ENCODE assay signal across 14 cellular contexts in the genomic region with DNA sequence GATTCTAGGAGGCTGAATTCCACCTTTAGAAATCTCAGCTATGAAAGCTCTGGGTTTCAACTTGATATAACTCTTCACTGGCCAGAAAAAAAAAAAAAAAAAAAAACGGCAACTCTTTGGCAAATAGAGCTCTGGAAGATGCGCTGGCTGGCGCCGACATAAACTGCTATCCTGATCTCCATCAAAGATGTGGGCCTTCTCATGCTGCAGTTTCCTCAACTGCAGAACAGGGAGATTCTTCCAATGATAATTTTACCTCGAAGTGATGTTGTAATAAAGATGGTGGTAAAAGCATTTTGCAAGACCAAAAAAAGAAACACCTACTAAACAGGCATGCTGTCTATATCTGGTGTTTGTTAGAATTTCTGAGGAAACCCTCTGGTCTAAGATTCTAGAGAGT. TPM values are rescaled to one million over a fixed set of nuclear protein-coding genes. Genes with fewer than 3 reads are reported as not detected.
DNase-seq lines count a peak whose midpoint lies in the region; ATAC-seq and TF ChIP-seq lines count a peak whose summit lies in the region.
"Had no signal": no experiment of that assay in that cellular context is flagged by ENCODE, and none has a peak within 500 bp of the region (broad histone marks: within the 10 kb centered on the region; RNA-seq: fewer than 3 reads in every experiment).

No MANE protein-coding gene starts in this region.

- no peak overlapping the region for H2AFZ ChIP-seq in OCI-LY1 (ENCODE audit: low read length)
- H2AFZ ChIP-seq: parathyroid adenoma had no signal

- no peak for DNase-seq in activated T-cell treated with anti-CD3 and anti-CD28 coated beads, Interleukin-2, amount 50 U/mL, for 72 hours
- DNase-seq in activated T-cell treated with anti-CD3 and anti-CD28 coated beads, Interleukin-2, amount 50 U/mL, for 1 hour: no peak
- DNase-seq in brain microvascular endothelial cell: no peak
- no peak for DNase-seq in spleen
- DNase-seq in NOMO-1 treated with DMSO at 0.1 percent for 48 hours (lab: John Stamatoyannopoulos, UW; ENCODE audit: unreplicated experiment): no peak
- DNase-seq in NCI-H1105 (lab: John Stamatoyannopoulos, UW): no peak
- no peak for DNase-seq in NCI-H2171 (lab: John Stamatoyannopoulos, UW)
- DNase-seq: NCI-H1436; NCI-H524; stimulated activated CD4-positive, alpha-beta T cell treated with anti-CD3 and anti-CD28 coated beads, Interleukin-12 subunit alpha, Interleukin-12 subunit beta, amount 100 ng/mL, for 4 hours; T-helper 9 cell; thyroid gland had no signal

- H3K27me3 Mint-ChIP-seq in activated T-cell treated with anti-CD3 and anti-CD28 coated beads, Interleukin-2, amount 50 U/mL, for 72 hours (ENCODE audit: low read depth): no peaks in the 10 kb centered on the region

- peaks cover 0 to 7% of the 10 kb centered on the region in 2 donors for H3K36me3 Mint-ChIP-seq in activated T-cell treated with anti-CD3 and anti-CD28 coated beads, Interleukin-2, amount 50 U/mL, for 72 hours (ENCODE audit: insufficient read depth in 2 of 2)

- H3K4me1 Mint-ChIP-seq in activated T-cell treated with anti-CD3 and anti-CD28 coated beads, Interleukin-2, amount 50 U/mL, for 72 hours (ENCODE audit: low read depth): peaks cover 100% of the 10 kb centered on the region

- H3K79me2 ChIP-seq in OCI-LY1 (ENCODE audit: insufficient read depth, low read length): peaks cover 72% of the 10 kb centered on the region
- H3K79me2 ChIP-seq: parathyroid adenoma had no signal

- no peak for ATAC-seq in activated T-cell treated with anti-CD3 and anti-CD28 coated beads, Interleukin-2, amount 50 U/mL, for 72 hours (replicated peaks in 1 of 2)

- in situ Hi-C loops in brain microvascular endothelial cell (cut with HindIII; ENCODE audit: low pct_ligation_motif_present, low sequenced_read_pairs): no loop called here

- H3K27ac ChIP-seq in OCI-LY1 (ENCODE audit: low read depth, low read length, poor library complexity, severe bottlenecking): peak overlapping the region; percentile 99
- peak overlapping the region; percentile 86 for H3K27ac ChIP-seq in brain microvascular endothelial cell
- peak overlapping the region in 7 of 8 donors; percentile 85 to 100 (median 91) for H3K27ac ChIP-seq in spleen
- H3K27ac ChIP-seq: parathyroid adenoma, thyroid gland had no signal

- H3K9me3 Mint-ChIP-seq in activated T-cell treated with anti-CD3 and anti-CD28 coated beads, Interleukin-2, amount 50 U/mL, for 72 hours: peaks cover 3 to 7% of the 10 kb centered on the region in 2 donors

- no peaks in the 10 kb centered on the region for H3K9me2 ChIP-seq in OCI-LY1 (ENCODE audit: low read depth, low read length)

- intact Hi-C loops in spleen (cut with DNase I; ENCODE audit: low total_unique reads): no loop called here

- WGBS in spleen, 5 donors: 50 to 64% (median 52%) methylated on average over 5 of the region's 5 CpGs

- no peaks in the 10 kb centered on the region for H4K20me1 ChIP-seq in OCI-LY1 (ENCODE audit: insufficient read depth, low read length)

- no peak for TF ChIP-seq POLR2A in spleen (IDR thresholded peaks at IDR 0.05)

- H3K4me3 ChIP-seq in OCI-LY1 (ENCODE audit: low read depth, low read length, poor library complexity, severe bottlenecking) (no peak overlapping the region), brain microvascular endothelial cell (ENCODE audit: low read depth, low read length) (no peak overlapping the region), spleen (no peak overlapping the region)
- H3K4me3 ChIP-seq: thyroid gland had no signal

- no peak overlapping the region for H3K9ac ChIP-seq in OCI-LY1 (ENCODE audit: low read length)
- H3K9ac ChIP-seq: parathyroid adenoma had no signal

- no peak overlapping the region for H3K4me2 ChIP-seq in OCI-LY1 (ENCODE audit: low read length)

- H3F3A ChIP-seq in OCI-LY1 (ENCODE audit: insufficient read depth, low read length): no peaks in the 10 kb centered on the region

- H3K27me3 ChIP-seq in OCI-LY1 (ENCODE audit: insufficient read depth, low read length) (no peaks in the 10 kb centered on the region), brain microvascular endothelial cell (replicated peaks) (no peaks in the 10 kb centered on the region), spleen (replicated peaks in 1 of 7) (no peaks in the 10 kb centered on the region)
- H3K27me3 ChIP-seq: thyroid gland had no signal

- TF ChIP-seq CTCF in OCI-LY1 (IDR thresholded peaks at IDR 0.05; ENCODE audit: low read length): no peak
- TF ChIP-seq CTCF in brain microvascular endothelial cell (IDR thresholded peaks at IDR 0.05; ENCODE audit: low read depth, low read length, missing control alignments): no peak
- no peak for TF ChIP-seq CTCF in spleen (IDR thresholded peaks at IDR 0.05 in 8 of 11, conservative IDR thresholded peaks at IDR 0.05 in 3 of 11)

- H3K4me3 Mint-ChIP-seq in activated T-cell treated with anti-CD3 and anti-CD28 coated beads, Interleukin-2, amount 50 U/mL, for 72 hours: peak overlapping the region; percentile 16 to 79

- peaks cover 30% of the 10 kb centered on the region; the same call in 1 of the 2 replicates for H3K36me3 ChIP-seq in OCI-LY1 (ENCODE audit: insufficient read depth, low read length)
- H3K36me3 ChIP-seq in brain microvascular endothelial cell (replicated peaks): no peaks in the 10 kb centered on the region
- H3K36me3 ChIP-seq in spleen: peaks cover 0 to 37% (median 0%) of the 10 kb centered on the region in 6 donors
- H3K36me3 ChIP-seq: thyroid gland had no signal

- H3K27ac Mint-ChIP-seq in activated T-cell treated with anti-CD3 and anti-CD28 coated beads, Interleukin-2, amount 50 U/mL, for 72 hours: peak overlapping the region; percentile 94

- no peaks in the 10 kb centered on the region for H3K9me3 ChIP-seq in OCI-LY1 (ENCODE audit: low read length)
- no peaks in the 10 kb centered on the region for H3K9me3 ChIP-seq in spleen
- H3K9me3 ChIP-seq: thyroid gland had no signal

- H3K4me1 ChIP-seq in OCI-LY1 (ENCODE audit: insufficient read depth, low read length, severe bottlenecking): peaks cover 74% of the 10 kb centered on the region
- H3K4me1 ChIP-seq in spleen: peaks cover 83 to 100% (median 99%) of the 10 kb centered on the region in 6 donors
- H3K4me1 ChIP-seq: parathyroid adenoma had no signal

RNA-seq across cellular contexts. Expression of a gene that starts 20.2 kb away (rescaled TPM):
- 10 to 100 TPM; 48.6 to 58.5 TPM for total RNA-seq in activated T-cell treated with anti-CD3 and anti-CD28 coated beads, Interleukin-2, amount 50 U/mL, for 72 hours
- 100 to 1,000 TPM; 125 to 270 (median 160) TPM for total RNA-seq in spleen
- 10 to 100 TPM; 45.8 to 74.2 (median 52.5) TPM for polyA plus RNA-seq in spleen
